17 cellular contexts compared by ENCODE assay signal in the genomic region with DNA sequence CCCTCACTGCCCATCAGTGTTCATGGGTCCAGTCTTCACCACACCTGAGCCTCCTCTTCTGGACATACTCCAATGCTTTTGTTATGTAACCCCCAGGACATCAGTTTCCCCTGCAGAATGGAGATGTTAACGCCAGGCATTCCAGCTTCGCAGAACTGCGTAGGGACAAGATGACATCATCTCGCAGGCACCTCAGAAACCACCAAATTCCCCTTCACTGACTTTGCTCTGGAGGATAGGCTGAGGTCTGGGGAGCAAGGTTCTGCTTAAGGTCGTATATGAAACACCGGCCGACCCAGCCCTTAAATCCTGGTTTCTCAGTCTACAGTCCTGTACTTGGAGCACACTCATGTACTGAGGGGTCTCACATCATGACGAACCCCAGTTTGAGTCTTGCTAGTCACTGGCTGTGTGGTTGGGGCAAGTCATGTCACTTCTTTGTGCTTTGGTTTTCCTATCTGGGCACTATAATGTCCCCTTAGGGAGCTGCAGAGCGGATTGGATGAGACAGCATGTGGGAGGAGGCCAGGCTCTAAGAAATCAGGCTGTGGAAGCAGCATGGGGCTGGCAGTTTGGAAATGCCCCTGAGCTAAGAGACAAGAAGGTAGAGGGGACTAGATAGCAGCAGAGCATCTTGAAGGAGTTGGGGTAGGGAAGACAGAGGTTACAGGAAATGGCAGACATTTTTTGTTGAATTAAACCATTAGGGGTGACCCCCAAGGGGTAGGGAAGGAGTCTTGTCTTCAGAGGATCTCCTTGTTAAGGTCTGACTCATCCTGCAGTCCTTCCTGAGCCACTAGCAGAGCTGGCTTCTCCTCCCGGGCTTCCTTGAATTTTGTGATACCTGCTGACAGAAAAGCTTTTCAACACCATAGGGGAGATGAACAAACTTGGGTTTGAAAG.
DNase-seq lines count a peak whose midpoint lies in the region; ATAC-seq and TF ChIP-seq lines count a peak whose summit lies in the region.
"Had no signal": no experiment of that assay in that cellular context is flagged by ENCODE, and none has a peak within 500 bp of the region (broad histone marks: within the 10 kb centered on the region; RNA-seq: fewer than 3 reads in every experiment).

No MANE protein-coding gene starts in this region.

- H3K4me1 ChIP-seq in CD8-positive, alpha-beta T cell (ENCODE audit: insufficient read depth, low read length), result no peaks in the 10 kb centered on the region
- H3K4me1 ChIP-seq in adrenal gland (replicated peaks in 1 of 2), result no peaks in the 10 kb centered on the region

- intact Hi-C loops in CD8-positive, alpha-beta T cell (cut with DNase I, micrococcal nuclease), result no loop called here
- intact Hi-C loops in adrenal gland (cut with DNase I), result no loop called here

- no peaks in the 10 kb centered on the region for H3K36me3 ChIP-seq in CD8-positive, alpha-beta T cell (ENCODE audit: insufficient read depth, low read length)
- H3K36me3 ChIP-seq in adrenal gland (replicated peaks in 1 of 2), result no peaks in the 10 kb centered on the region
- H3K36me3 ChIP-seq: ovary, suprapubic skin had no signal

- H3K27me3 Mint-ChIP-seq in CD8-positive, alpha-beta T cell (ENCODE audit: low read depth), result peaks cover 22% of the 10 kb centered on the region

- H3K27ac Mint-ChIP-seq in CD8-positive, alpha-beta T cell, result no peak overlapping the region
- H3K27ac Mint-ChIP-seq: dendritic cell treated with granulocyte-macrophage colony-stimulating factor and Interleukin-4, amounts not matched to agents 40 ng/mL and 50 ng/mL, for 4 days; IgD-negative memory B cell; mesothelial cell of epicardium had no signal

- no peak overlapping the region for H3K4me3 Mint-ChIP-seq in CD8-positive, alpha-beta T cell
- H3K4me3 Mint-ChIP-seq: dendritic cell treated with granulocyte-macrophage colony-stimulating factor and Interleukin-4, amounts not matched to agents 40 ng/mL and 50 ng/mL, for 4 days; IgD-negative memory B cell; mesothelial cell of epicardium had no signal

- H3K4me3 ChIP-seq in CD8-positive, alpha-beta T cell (ENCODE audit: low read depth, low read length), result no peak overlapping the region
- no peak overlapping the region for H3K4me3 ChIP-seq in adrenal gland
- H3K4me3 ChIP-seq: ovary, suprapubic skin had no signal

- WGBS in adrenal gland, 4 donors, result 79 to 84% (median 81%) methylated on average over 9 to 10 of the region's 10 CpGs

- H3K36me3 Mint-ChIP-seq in CD8-positive, alpha-beta T cell, result no peaks in the 10 kb centered on the region
- H3K36me3 Mint-ChIP-seq: IgD-negative memory B cell, mesothelial cell of epicardium had no signal

- no peak for TF ChIP-seq CTCF in CD8-positive, alpha-beta T cell (IDR thresholded peaks at IDR 0.05)
- TF ChIP-seq CTCF in adrenal gland (IDR thresholded peaks at IDR 0.05), result no peak

- no peaks in the 10 kb centered on the region for H3K4me1 Mint-ChIP-seq in CD8-positive, alpha-beta T cell (ENCODE audit: low read depth)
- H3K4me1 Mint-ChIP-seq: IgD-negative memory B cell had no signal

- in situ Hi-C loops in ACHN (cut with HindIII; ENCODE audit: low pct_ligation_motif_present, low pct_unique_long_range_greater_than_20kb, low sequenced_read_pairs), result no loop called here

- POLR2A ChIA-PET in CD8-positive, alpha-beta T cell (lab: Charles Lee), result interaction anchor here (0.9 kb wide), 1 partner anchor 16 kb away, joined by 3 read pairs; no protein-coding TSS in a partner anchor

- no peaks in the 10 kb centered on the region for H3K27me3 ChIP-seq in CD8-positive, alpha-beta T cell (ENCODE audit: insufficient read depth, low read length)
- H3K27me3 ChIP-seq in adrenal gland, result no peaks in the 10 kb centered on the region
- H3K27me3 ChIP-seq: ovary had no signal

- no peak overlapping the region for H3K27ac ChIP-seq in CD8-positive, alpha-beta T cell (ENCODE audit: low read depth, low read length)
- H3K27ac ChIP-seq in adrenal gland, result no peak overlapping the region
- H3K27ac ChIP-seq: ovary, suprapubic skin had no signal

- ATAC-seq in CD8-positive, alpha-beta T cell, result no peak

- H3K9me3 Mint-ChIP-seq in CD8-positive, alpha-beta T cell, result no peaks in the 10 kb centered on the region
- H3K9me3 Mint-ChIP-seq: dendritic cell treated with granulocyte-macrophage colony-stimulating factor and Interleukin-4, amounts not matched to agents 40 ng/mL and 50 ng/mL, for 4 days; mesothelial cell of epicardium had no signal

- no peak for TF ChIP-seq POLR2A in adrenal gland (IDR thresholded peaks at IDR 0.05)

- no peaks in the 10 kb centered on the region for H3K9me3 ChIP-seq in CD8-positive, alpha-beta T cell (ENCODE audit: low read length)
- H3K9me3 ChIP-seq in adrenal gland (replicated peaks in 1 of 3), result no peaks in the 10 kb centered on the region
- H3K9me3 ChIP-seq: ovary, suprapubic skin had no signal

- DNase-seq in ACHN (peak; percentile 57), HT-29 (ENCODE audit: low spot score) (peak; percentile 14), amniotic epithelial cell (ENCODE audit: low read depth) (peak; percentile 85), islet precursor cell (peak; percentile 79), cerebellum (ENCODE audit: low spot score) (no peak), NCI-H1694 treated with DMSO at 0.1 percent for 48 hours (lab: John Stamatoyannopoulos, UW) (no peak), adrenal gland (no peak)
- DNase-seq in CD8-positive, alpha-beta T cell, result no peak
- DNase-seq: activated CD4-positive, CD25-positive, alpha-beta regulatory T cell; NCI-H1105 treated with DMSO at 0.1 percent for 48 hours; NCI-H446; ovary; stimulated activated CD4-positive, alpha-beta T cell treated with anti-CD3 and anti-CD28 coated beads, Interleukin-12 subunit alpha, Interleukin-12 subunit beta, amount 100 ng/mL, for 4 hours had no signal

- CTCF ChIA-PET in CD8-positive, alpha-beta T cell (lab: Charles Lee), result no interaction called here

Comparison
In these comparisons a context has a peak if more than half of its experiments do, and no peak if none do; other contexts are left out.
1. DNase-seq: peak in ACHN (single experiment), HT-29 (single experiment), amniotic epithelial cell (single experiment) and islet precursor cell (single experiment); none in cerebellum (single experiment), NCI-H1694 treated with DMSO at 0.1 percent for 48 hours (single experiment), CD8-positive, alpha-beta T cell (0 of 7) and adrenal gland (0 of 7).